In genomic region chr10:133481657-133482056, GRCh38 we compare ENCODE assay signal across 23 cellular contexts. TPM values are rescaled to one million over a fixed set of nuclear protein-coding genes. Genes with fewer than 3 reads are reported as not detected.
"Had no signal": no experiment of that assay in that cellular context is flagged by ENCODE, and none has a peak within 500 bp of the region (broad histone marks: within the 10 kb centered on the region; RNA-seq: fewer than 3 reads in every experiment).

No MANE protein-coding gene starts in this region.

- H3K9me3 ChIP-seq: colonic mucosa had no signal

- H2AFZ ChIP-seq: hepatocyte had no signal

- H3K27me3 ChIP-seq: colonic mucosa, foreskin keratinocyte, hepatocyte, spleen had no signal

- H3K4me3 ChIP-seq: colonic mucosa, hepatocyte, spleen, thoracic aorta had no signal

- H3K4me1 ChIP-seq: colonic mucosa, foreskin keratinocyte, spleen had no signal

- H3K4me2 ChIP-seq: hepatocyte had no signal

- H3K4me3 Mint-ChIP-seq: naive thymus-derived CD4-positive, alpha-beta T cell; nephron progenitor cell; stimulated activated naive B cell treated with anti-CD40 and anti-IgM and Interleukin-4, amounts not matched to agents 10 μg/mL and 1 μg/mL and 100 μg/mL, for 72 hours; stimulated activated naive CD8-positive, alpha-beta T cell treated with anti-CD3 and anti-CD28 coated beads, Interleukin-15, amount 100 ng/mL, for 72 hours had no signal

- H3K27ac ChIP-seq: colonic mucosa, foreskin keratinocyte, hepatocyte, spleen, thoracic aorta had no signal

- H3K27ac Mint-ChIP-seq: naive thymus-derived CD4-positive, alpha-beta T cell; nephron progenitor cell; stimulated activated naive B cell treated with anti-CD40 and anti-IgM and Interleukin-4, amounts not matched to agents 10 μg/mL and 1 μg/mL and 100 μg/mL, for 72 hours; stimulated activated naive CD8-positive, alpha-beta T cell treated with anti-CD3 and anti-CD28 coated beads, Interleukin-15, amount 100 ng/mL, for 72 hours had no signal

- H3K36me3 ChIP-seq: colonic mucosa, thoracic aorta had no signal

- DNase-seq: colonic mucosa; dermis blood vessel endothelial cell; erythroblast; foreskin keratinocyte; kidney glomerular epithelial cell; mammary epithelial cell; naive thymus-derived CD4-positive, alpha-beta T cell; nephron progenitor cell; spleen; stimulated activated CD4-positive, alpha-beta T cell treated with anti-CD3 and anti-CD28 coated beads, Interleukin-15, amount 100 ng/mL, for 24 hours; stimulated activated CD4-positive, alpha-beta T cell treated with anti-CD3 and anti-CD28 coated beads, Interleukin-1b, Interleukin-23, amount 100 ng/mL, for 48 hours; stimulated activated CD4-positive, alpha-beta T cell treated with anti-CD3 and anti-CD28 coated beads, Interleukin-4, amount 100 ng/mL, for 24 hours; stimulated activated naive B cell treated with anti-CD40 and anti-IgM and Interleukin-4, amounts not matched to agents 10 μg/mL and 1 μg/mL and 100 μg/mL, for 72 hours; stimulated activated naive CD8-positive, alpha-beta T cell treated with anti-CD3 and anti-CD28 coated beads, Interleukin-15, amount 100 ng/mL, for 72 hours; trophoblast cell had no signal

- H3K79me2 ChIP-seq: hepatocyte had no signal

- ATAC-seq: foreskin keratinocyte; naive thymus-derived CD4-positive, alpha-beta T cell; sciatic nerve; stimulated activated naive B cell treated with anti-CD40 and anti-IgM and Interleukin-4, amounts not matched to agents 10 μg/mL and 1 μg/mL and 100 μg/mL, for 72 hours; stimulated activated naive CD8-positive, alpha-beta T cell treated with anti-CD3 and anti-CD28 coated beads, Interleukin-15, amount 100 ng/mL, for 72 hours had no signal

- H3K4me1 Mint-ChIP-seq: naive thymus-derived CD4-positive, alpha-beta T cell; nephron progenitor cell; stimulated activated naive B cell treated with anti-CD40 and anti-IgM and Interleukin-4, amounts not matched to agents 10 μg/mL and 1 μg/mL and 100 μg/mL, for 72 hours; stimulated activated naive CD8-positive, alpha-beta T cell treated with anti-CD3 and anti-CD28 coated beads, Interleukin-15, amount 100 ng/mL, for 72 hours had no signal

RNA-seq across cellular contexts. Expression of gene CYP2E1, which starts 45.5 kb away (rescaled TPM):
- total RNA-seq: endothelial cell of umbilical vein had no signal

RNA-seq across cellular contexts. Expression of gene SPRN, which starts 57.2 kb away (rescaled TPM):
- total RNA-seq: colonic mucosa; foreskin keratinocyte; mesenteric fat pad; naive thymus-derived CD4-positive, alpha-beta T cell; omental fat pad; pulmonary artery endothelial cell; subcutaneous adipose tissue; thoracic aorta had no signal
